27 cellular contexts compared by ENCODE assay signal in the genomic region with DNA sequence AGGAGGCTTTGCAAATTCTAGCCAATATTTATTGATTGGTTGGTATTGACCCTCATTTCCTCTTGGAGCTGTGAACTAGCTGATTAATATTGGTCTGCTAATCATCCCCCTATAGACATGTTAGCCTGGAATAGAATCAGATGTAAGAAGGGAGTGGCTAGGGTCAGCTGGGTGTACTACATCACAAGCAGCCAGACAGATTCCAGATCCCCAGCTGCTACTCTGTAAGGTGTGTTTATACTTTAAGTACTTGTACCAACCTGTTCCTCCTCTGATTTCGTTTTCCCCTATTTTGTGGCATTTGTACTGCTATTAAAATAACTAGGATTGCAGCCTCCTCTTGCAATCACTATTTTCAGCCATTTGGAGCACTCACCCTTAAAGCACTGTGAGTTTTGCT.
"Had no signal": no experiment of that assay in that cellular context is flagged by ENCODE, and none has a peak within 500 bp of the region (broad histone marks: within the 10 kb centered on the region; RNA-seq: fewer than 3 reads in every experiment).

No MANE protein-coding gene starts in this region.

- H3K4me1 Mint-ChIP-seq: activated CD4-positive, alpha-beta T cell treated with anti-CD3 and anti-CD28 coated beads for 36 hours; activated naive CD8-positive, alpha-beta T cell treated with anti-CD3 and anti-CD28 coated beads for 36 hours; nephron progenitor cell had no signal

- ATAC-seq: activated CD4-positive, alpha-beta T cell treated with anti-CD3 and anti-CD28 coated beads for 36 hours; activated CD8-positive, alpha-beta memory T cell treated with anti-CD3 and anti-CD28 coated beads, Interleukin-2, amount 10 ng/mL, durations not matched to agents 7 days and 5 days; activated CD8-positive, alpha-beta T cell treated with anti-CD3 and anti-CD28 coated beads, Interleukin-2, amount 10 ng/mL, durations not matched to agents 7 days and 5 days; body of pancreas; effector memory CD8-positive, alpha-beta T cell; heart right ventricle; left lung; lower lobe of right lung; sciatic nerve had no signal

- H3K9me3 ChIP-seq: adrenal gland, body of pancreas, heart right ventricle, left lung, lower lobe of right lung, neutrophil, thoracic aorta had no signal

- H3K27me3 ChIP-seq: adrenal gland, body of pancreas, heart right ventricle, left lung, neutrophil had no signal

- H3K4me3 ChIP-seq: adrenal gland, body of pancreas, heart right ventricle, left lung, lower lobe of right lung, skin epidermis, thoracic aorta had no signal

- H3K9me3 Mint-ChIP-seq: activated naive CD8-positive, alpha-beta T cell treated with anti-CD3 and anti-CD28 coated beads for 36 hours; activated T-helper 2 cell treated with anti-CD3 and anti-CD28 coated beads, Interferon-gamma antibody, Interleukin-2, Interleukin-4, amounts not matched to agents 10 μg/mL and 5 μg/mL and 100 μg/mL, durations not matched to agents 14 hours and 24 hours and 36 hours; effector memory CD8-positive, alpha-beta T cell; stimulated activated naive CD8-positive, alpha-beta T cell treated with anti-CD3 and anti-CD28 coated beads, Interleukin-15, Interleukin-2, amounts not matched to agents 100 ng/mL and 50 ng/mL, for 24 hours had no signal

- H3K36me3 ChIP-seq: adrenal gland, heart right ventricle, left lung, lower lobe of right lung, neutrophil, thoracic aorta had no signal

- H3K27me3 Mint-ChIP-seq: activated CD4-positive, alpha-beta T cell treated with anti-CD3 and anti-CD28 coated beads for 36 hours; activated CD8-positive, alpha-beta memory T cell treated with anti-CD3 and anti-CD28 coated beads, Interleukin-2, amount 10 ng/mL, durations not matched to agents 7 days and 5 days; activated naive CD8-positive, alpha-beta T cell treated with anti-CD3 and anti-CD28 coated beads for 36 hours; effector memory CD8-positive, alpha-beta T cell; stimulated activated naive CD8-positive, alpha-beta T cell treated with anti-CD3 and anti-CD28 coated beads, Interleukin-15, Interleukin-2, amounts not matched to agents 100 ng/mL and 50 ng/mL, for 24 hours had no signal

- DNase-seq: activated CD4-positive, alpha-beta T cell treated with anti-CD3 and anti-CD28 coated beads for 36 hours; activated CD4-positive, CD25-positive, alpha-beta regulatory T cell; activated CD8-positive, alpha-beta memory T cell treated with anti-CD3 and anti-CD28 coated beads, Interleukin-2, amount 10 ng/mL, durations not matched to agents 7 days and 5 days; activated CD8-positive, alpha-beta T cell treated with anti-CD3 and anti-CD28 coated beads, Interleukin-2, amount 10 ng/mL, durations not matched to agents 7 days and 5 days; activated naive CD8-positive, alpha-beta T cell treated with anti-CD3 and anti-CD28 coated beads for 36 hours; activated T-cell treated with anti-CD3 and anti-CD28 coated beads, Interleukin-2, amount 50 U/mL, for 48 hours; adrenal gland; aorta; body of pancreas; cortex of kidney; effector memory CD8-positive, alpha-beta T cell; foreskin fibroblast; heart right ventricle; left lung; lower lobe of right lung; nephron progenitor cell; retina; stimulated activated CD4-positive, alpha-beta T cell treated with anti-CD3 and anti-CD28 coated beads, Interleukin-12 subunit alpha, Interleukin-12 subunit beta, amount 100 ng/mL, for 4 hours; stimulated activated CD4-positive, alpha-beta T cell treated with anti-CD3 and anti-CD28 coated beads, Interleukin-4, amount 100 ng/mL, for 1 hour; trophoblast cell had no signal

- H3K4me1 ChIP-seq: adrenal gland, body of pancreas, heart right ventricle, left lung, lower lobe of right lung had no signal

- H3K4me3 Mint-ChIP-seq: activated CD4-positive, alpha-beta T cell treated with anti-CD3 and anti-CD28 coated beads for 36 hours; activated CD8-positive, alpha-beta memory T cell treated with anti-CD3 and anti-CD28 coated beads, Interleukin-2, amount 10 ng/mL, durations not matched to agents 7 days and 5 days; activated CD8-positive, alpha-beta T cell treated with anti-CD3 and anti-CD28 coated beads, Interleukin-2, amount 10 ng/mL, durations not matched to agents 7 days and 5 days; activated naive CD8-positive, alpha-beta T cell treated with anti-CD3 and anti-CD28 coated beads for 36 hours; effector memory CD8-positive, alpha-beta T cell; nephron progenitor cell; stimulated activated naive CD8-positive, alpha-beta T cell treated with anti-CD3 and anti-CD28 coated beads, Interleukin-15, Interleukin-2, amounts not matched to agents 100 ng/mL and 50 ng/mL, for 24 hours had no signal

- H3K27ac ChIP-seq: adrenal gland, body of pancreas, heart right ventricle, left lung, lower lobe of right lung, neutrophil, skin epidermis, thoracic aorta had no signal

- H3K27ac Mint-ChIP-seq: activated CD4-positive, alpha-beta T cell treated with anti-CD3 and anti-CD28 coated beads for 36 hours; activated CD8-positive, alpha-beta memory T cell treated with anti-CD3 and anti-CD28 coated beads, Interleukin-2, amount 10 ng/mL, durations not matched to agents 7 days and 5 days; activated CD8-positive, alpha-beta T cell treated with anti-CD3 and anti-CD28 coated beads, Interleukin-2, amount 10 ng/mL, durations not matched to agents 7 days and 5 days; activated naive CD8-positive, alpha-beta T cell treated with anti-CD3 and anti-CD28 coated beads for 36 hours; activated T-helper 2 cell treated with anti-CD3 and anti-CD28 coated beads, Interferon-gamma antibody, Interleukin-2, Interleukin-4, amounts not matched to agents 10 μg/mL and 5 μg/mL and 100 μg/mL, durations not matched to agents 14 hours and 24 hours and 36 hours; nephron progenitor cell; progenitor cell of endocrine pancreas; stimulated activated naive CD8-positive, alpha-beta T cell treated with anti-CD3 and anti-CD28 coated beads, Interleukin-15, Interleukin-2, amounts not matched to agents 100 ng/mL and 50 ng/mL, for 24 hours had no signal
